Comparison of ENCODE assay signal across 14 cellular contexts in genomic region chr15:25783134-25783533, GRCh38.
A peak's percentile ranks its signal among the peaks of the same experiment; 100 is the strongest.
DNase-seq lines count a peak whose midpoint lies in the region; TF ChIP-seq lines count a peak whose summit lies in the region.
"Had no signal": no experiment of that assay in that cellular context is flagged by ENCODE, and none has a peak within 500 bp of the region (broad histone marks: within the 10 kb centered on the region; RNA-seq: fewer than 3 reads in every experiment).

No MANE protein-coding gene starts in this region.

- H3K4me2 ChIP-seq in GM23248 (ENCODE audit: unreplicated experiment), result no peak overlapping the region
- H3K4me2 ChIP-seq: KMS-11, PC-9 had no signal

- H3K79me2 ChIP-seq in GM23248 (ENCODE audit: insufficient read depth), result peaks cover 89% of the 10 kb centered on the region

- H3K27ac ChIP-seq in GM23248 (peak overlapping the region; percentile 99), SJSA1 (peak overlapping the region; percentile 94), colonic mucosa (no peak overlapping the region)
- H3K27ac ChIP-seq: KMS-11, PC-9 had no signal

- peaks cover 5% of the 10 kb centered on the region for H3K27me3 Mint-ChIP-seq in dendritic cell treated with granulocyte-macrophage colony-stimulating factor and Interleukin-4, amounts not matched to agents 40 ng/mL and 50 ng/mL, for 4 days
- H3K27me3 Mint-ChIP-seq in osteocyte (ENCODE audit: unreplicated experiment), result no peaks in the 10 kb centered on the region

- H3K9me3 ChIP-seq in GM23248 (ENCODE audit: low read depth), result no peaks in the 10 kb centered on the region
- H3K9me3 ChIP-seq in SJSA1 (replicated peaks), result no peaks in the 10 kb centered on the region
- H3K9me3 ChIP-seq in colonic mucosa, result no peaks in the 10 kb centered on the region
- H3K9me3 ChIP-seq: BE2C had no signal

- H4K20me1 ChIP-seq in GM23248 (ENCODE audit: insufficient read depth), result no peaks in the 10 kb centered on the region

- H3K27me3 ChIP-seq in GM23248 (replicated peaks; ENCODE audit: insufficient read depth) (no peaks in the 10 kb centered on the region), SJSA1 (replicated peaks) (no peaks in the 10 kb centered on the region), colonic mucosa (no peaks in the 10 kb centered on the region)
- H3K27me3 ChIP-seq: BE2C had no signal

- H3K36me3 ChIP-seq in GM23248 (ENCODE audit: low read depth) (no peaks in the 10 kb centered on the region), SJSA1 (peaks cover 11% of the 10 kb centered on the region), colonic mucosa (no peaks in the 10 kb centered on the region)
- H3K36me3 ChIP-seq: BE2C had no signal

- WGBS in GM23248 (ENCODE audit: low coverage in 1 of 2, low lambda C conversion rate in 2 of 2, missing lambda C conversion rate in 2 of 2), 2 experiments, result 73 to 77% methylated on average over 3 of the region's 3 CpGs
- 66 to 81% methylated on average over 3 of the region's 3 CpGs for WGBS in lower leg skin, 2 donors

- no peak overlapping the region for H2AFZ ChIP-seq in GM23248
- H2AFZ ChIP-seq: PC-9 had no signal

- intact Hi-C loops in dendritic cell treated with granulocyte-macrophage colony-stimulating factor and Interleukin-4, amounts not matched to agents 40 ng/mL and 50 ng/mL, for 4 days (cut with micrococcal nuclease), result no loop called here
- intact Hi-C loops in colonic mucosa (cut with DNase I) (no loop called here), lower leg skin (cut with DNase I; ENCODE audit: low total_unique reads) (no loop called here)

- peak overlapping the region; percentile 86 for H3K9ac ChIP-seq in GM23248
- H3K9ac ChIP-seq in colonic mucosa (ENCODE audit: low read depth in 2 of 2, low read length in 2 of 2), result no peak overlapping the region
- H3K9ac ChIP-seq: KMS-11 had no signal

- H3K4me3 ChIP-seq in GM23248, result no peak overlapping the region
- no peak overlapping the region for H3K4me3 ChIP-seq in SJSA1
- H3K4me3 ChIP-seq in colonic mucosa, result no peak overlapping the region
- H3K4me3 ChIP-seq in lower leg skin (ENCODE audit: low read depth, poor library complexity, severe bottlenecking), result no peak overlapping the region
- H3K4me3 ChIP-seq: PC-9 had no signal

- TF ChIP-seq CTCF in osteocyte (IDR thresholded peaks at IDR 0.05) (no peak), colonic mucosa (IDR thresholded peaks at IDR 0.05) (no peak), lower leg skin (IDR thresholded peaks at IDR 0.05) (no peak)

- no peak overlapping the region for H3K4me3 Mint-ChIP-seq in dendritic cell treated with granulocyte-macrophage colony-stimulating factor and Interleukin-4, amounts not matched to agents 40 ng/mL and 50 ng/mL, for 4 days
- no peak overlapping the region for H3K4me3 Mint-ChIP-seq in osteocyte (ENCODE audit: unreplicated experiment)

- no peak for TF ChIP-seq POLR2A in lower leg skin (IDR thresholded peaks at IDR 0.05)

- H3K36me3 Mint-ChIP-seq in dendritic cell treated with granulocyte-macrophage colony-stimulating factor and Interleukin-4, amounts not matched to agents 40 ng/mL and 50 ng/mL, for 4 days (ENCODE audit: low read depth), result peaks cover 11% of the 10 kb centered on the region
- peaks cover 23% of the 10 kb centered on the region for H3K36me3 Mint-ChIP-seq in osteocyte (ENCODE audit: unreplicated experiment)

- DNase-seq in GM23248 (no peak), SJSA1 (ENCODE audit: low read depth in 1 of 2, low spot score in 2 of 2) (no peak), osteocyte (ENCODE audit: extremely low spot score, unreplicated experiment) (no peak), colonic mucosa (no peak), lower leg skin (ENCODE audit: low spot score in 2 of 2) (no peak), NCI-H187 treated with DMSO at 0.1 percent for 48 hours (lab: John Stamatoyannopoulos, UW) (no peak)
- DNase-seq: BE2C, NCI-H1105 treated with DMSO at 0.1 percent for 48 hours, NCI-H187, NCI-H446 treated with DMSO at 0.1 percent for 48 hours, NCI-H774, PC-9 had no signal

- in situ Hi-C loops in GM23248 (cut with MboI), result no loop called here

- peaks cover 56% of the 10 kb centered on the region for H3K4me1 ChIP-seq in GM23248 (ENCODE audit: insufficient read depth)
- H3K4me1 ChIP-seq in SJSA1 (replicated peaks), result peaks cover 60% of the 10 kb centered on the region
- no peaks in the 10 kb centered on the region for H3K4me1 ChIP-seq in colonic mucosa
- H3K4me1 ChIP-seq: BE2C had no signal

- peaks cover 61% of the 10 kb centered on the region for H3K4me1 Mint-ChIP-seq in dendritic cell treated with granulocyte-macrophage colony-stimulating factor and Interleukin-4, amounts not matched to agents 40 ng/mL and 50 ng/mL, for 4 days (ENCODE audit: low read depth)
- H3K4me1 Mint-ChIP-seq in osteocyte (ENCODE audit: unreplicated experiment), result peaks cover 56% of the 10 kb centered on the region

- no peaks in the 10 kb centered on the region for H3K9me2 ChIP-seq in GM23248 (ENCODE audit: insufficient read depth)

- H3F3A ChIP-seq in GM23248 (ENCODE audit: insufficient read depth), result peaks cover 58% of the 10 kb centered on the region

- H3K27ac Mint-ChIP-seq in dendritic cell treated with granulocyte-macrophage colony-stimulating factor and Interleukin-4, amounts not matched to agents 40 ng/mL and 50 ng/mL, for 4 days, result peak overlapping the region; percentile 66
- peak overlapping the region; percentile 86 for H3K27ac Mint-ChIP-seq in osteocyte (ENCODE audit: unreplicated experiment)

- H3K9me3 Mint-ChIP-seq in dendritic cell treated with granulocyte-macrophage colony-stimulating factor and Interleukin-4, amounts not matched to agents 40 ng/mL and 50 ng/mL, for 4 days, result no peaks in the 10 kb centered on the region
- no peaks in the 10 kb centered on the region for H3K9me3 Mint-ChIP-seq in osteocyte (ENCODE audit: unreplicated experiment)
